Comparison of ENCODE assay signal across 1 cellular context in the genomic region with DNA sequence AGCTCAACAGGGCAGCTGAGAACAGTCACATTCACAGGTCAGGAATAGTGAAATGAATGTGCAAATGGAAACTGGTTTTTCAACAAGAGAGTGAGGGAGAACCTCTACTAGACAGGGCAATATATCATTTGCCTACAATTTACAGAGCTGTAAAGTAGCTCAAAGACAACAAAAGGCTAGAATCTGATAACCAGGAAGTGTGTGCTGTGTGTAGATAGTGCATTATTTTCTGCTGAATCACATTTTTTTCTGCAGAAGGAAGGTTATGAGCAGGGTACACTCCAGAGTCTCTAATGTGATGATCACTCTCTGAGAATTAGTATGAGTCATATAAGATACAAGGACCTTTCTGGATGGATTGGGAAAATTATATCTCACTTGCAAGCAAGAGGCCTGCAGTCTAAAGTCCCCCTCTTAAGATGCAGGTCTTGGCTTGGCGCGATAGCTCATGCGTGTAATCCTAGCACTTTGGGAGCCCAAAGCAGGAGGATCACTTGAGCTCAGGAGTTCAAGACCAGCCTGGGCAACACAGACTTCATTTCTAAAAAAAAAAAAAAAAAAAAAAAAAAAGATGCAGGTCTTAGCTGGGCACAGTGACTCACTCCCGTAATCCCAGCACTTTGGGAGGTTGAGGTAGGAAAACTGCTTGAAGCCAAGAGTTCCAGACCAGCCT.
TF ChIP-seq lines count a peak whose summit lies in the region.

No MANE protein-coding gene starts in this region.

TF ChIP-seq in K562, 482 proteins besides CTCF, POLR2A, EP300 and RAD21 (continued from another document):
- TF ChIP-seq, protein P1, sequence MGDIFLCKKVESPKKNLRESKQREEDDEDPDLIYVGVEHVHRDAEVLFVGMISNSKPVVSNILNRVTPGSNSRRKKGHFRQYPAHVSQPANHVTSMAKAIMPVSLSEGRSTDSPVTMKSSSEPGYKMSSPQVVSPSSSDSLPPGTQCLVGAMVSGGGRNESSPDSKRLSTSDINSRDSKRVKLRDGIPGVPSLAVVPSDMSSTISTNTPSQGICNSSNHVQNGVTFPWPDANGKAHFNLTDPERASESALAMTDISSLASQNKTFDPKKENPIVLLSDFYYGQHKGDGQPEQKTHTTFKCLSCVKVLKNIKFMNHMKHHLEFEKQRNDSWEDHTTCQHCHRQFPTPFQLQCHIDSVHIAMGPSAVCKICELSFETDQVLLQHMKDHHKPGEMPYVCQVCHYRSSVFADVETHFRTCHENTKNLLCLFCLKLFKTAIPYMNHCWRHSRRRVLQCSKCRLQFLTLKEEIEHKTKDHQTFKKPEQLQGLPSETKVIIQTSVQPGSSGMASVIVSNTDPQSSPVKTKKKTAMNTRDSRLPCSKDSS (IDR thresholded peaks at IDR 0.05; ENCODE audit: low read depth, partially characterized antibody): no peak
- peak; percentile 40; the same call in 1 of the 2 replicates for TF ChIP-seq MYC (IDR thresholded peaks at IDR 0.05; ENCODE audit: low read depth, low read length)
- no peak for TF ChIP-seq MYC (CRISPR knock-in tag; IDR thresholded peaks at IDR 0.05; ENCODE audit: borderline replicate concordance, low read depth)
- no peak for TF ChIP-seq ZNF277 (CRISPR knock-in tag; IDR thresholded peaks at IDR 0.05; ENCODE audit: borderline replicate concordance)
- TF ChIP-seq RAD51 (IDR thresholded peaks at IDR 0.05; ENCODE audit: borderline replicate concordance, low read depth): no peak; the same call in 1 of the 2 replicates
- TF ChIP-seq, protein P2, sequence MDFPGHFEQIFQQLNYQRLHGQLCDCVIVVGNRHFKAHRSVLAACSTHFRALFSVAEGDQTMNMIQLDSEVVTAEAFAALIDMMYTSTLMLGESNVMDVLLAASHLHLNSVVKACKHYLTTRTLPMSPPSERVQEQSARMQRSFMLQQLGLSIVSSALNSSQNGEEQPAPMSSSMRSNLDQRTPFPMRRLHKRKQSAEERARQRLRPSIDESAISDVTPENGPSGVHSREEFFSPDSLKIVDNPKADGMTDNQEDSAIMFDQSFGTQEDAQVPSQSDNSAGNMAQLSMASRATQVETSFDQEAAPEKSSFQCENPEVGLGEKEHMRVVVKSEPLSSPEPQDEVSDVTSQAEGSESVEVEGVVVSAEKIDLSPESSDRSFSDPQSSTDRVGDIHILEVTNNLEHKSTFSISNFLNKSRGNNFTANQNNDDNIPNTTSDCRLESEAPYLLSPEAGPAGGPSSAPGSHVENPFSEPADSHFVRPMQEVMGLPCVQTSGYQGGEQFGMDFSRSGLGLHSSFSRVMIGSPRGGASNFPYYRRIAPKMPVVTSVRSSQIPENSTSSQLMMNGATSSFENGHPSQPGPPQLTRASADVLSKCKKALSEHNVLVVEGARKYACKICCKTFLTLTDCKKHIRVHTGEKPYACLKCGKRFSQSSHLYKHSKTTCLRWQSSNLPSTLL (IDR thresholded peaks at IDR 0.05): no peak
- TF ChIP-seq ZC3H8 (IDR thresholded peaks at IDR 0.05): no peak
- TF ChIP-seq CREB1 (IDR thresholded peaks at IDR 0.05): no peak; the same call in 1 of the 2 replicates
- no peak for TF ChIP-seq CREB1 (CRISPR knock-in tag; IDR thresholded peaks at IDR 0.05)
- no peak for TF ChIP-seq CSDE1 (IDR thresholded peaks at IDR 0.05)
- TF ChIP-seq MTF1 (CRISPR knock-in tag; IDR thresholded peaks at IDR 0.05; ENCODE audit: borderline replicate concordance): no peak
- TF ChIP-seq L3MBTL2 (IDR thresholded peaks at IDR 0.05): no peak
- TF ChIP-seq, protein P3, sequence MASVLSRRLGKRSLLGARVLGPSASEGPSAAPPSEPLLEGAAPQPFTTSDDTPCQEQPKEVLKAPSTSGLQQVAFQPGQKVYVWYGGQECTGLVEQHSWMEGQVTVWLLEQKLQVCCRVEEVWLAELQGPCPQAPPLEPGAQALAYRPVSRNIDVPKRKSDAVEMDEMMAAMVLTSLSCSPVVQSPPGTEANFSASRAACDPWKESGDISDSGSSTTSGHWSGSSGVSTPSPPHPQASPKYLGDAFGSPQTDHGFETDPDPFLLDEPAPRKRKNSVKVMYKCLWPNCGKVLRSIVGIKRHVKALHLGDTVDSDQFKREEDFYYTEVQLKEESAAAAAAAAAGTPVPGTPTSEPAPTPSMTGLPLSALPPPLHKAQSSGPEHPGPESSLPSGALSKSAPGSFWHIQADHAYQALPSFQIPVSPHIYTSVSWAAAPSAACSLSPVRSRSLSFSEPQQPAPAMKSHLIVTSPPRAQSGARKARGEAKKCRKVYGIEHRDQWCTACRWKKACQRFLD (CRISPR knock-in tag; IDR thresholded peaks at IDR 0.05): no peak
- no peak for TF ChIP-seq ZZZ3 (IDR thresholded peaks at IDR 0.05)
- TF ChIP-seq PREB (CRISPR knock-in tag; IDR thresholded peaks at IDR 0.05): no peak
- TF ChIP-seq ZNF766 (CRISPR knock-in tag; conservative IDR thresholded peaks at IDR 0.05): peak; percentile 80
- TF ChIP-seq KDM1A (IDR thresholded peaks at IDR 0.05): peak; percentile 76 to 81
- TF ChIP-seq MAFK (IDR thresholded peaks at IDR 0.05; ENCODE audit: low read length): peak; percentile 95
- no peak for TF ChIP-seq CBX5 (IDR thresholded peaks at IDR 0.05; ENCODE audit: borderline replicate concordance, low read depth)
- TF ChIP-seq HDAC6 (IDR thresholded peaks at IDR 0.05; ENCODE audit: low read depth, low read length): no peak
- TF ChIP-seq ZFPM2 (CRISPR knock-in tag; IDR thresholded peaks at IDR 0.05): no peak
- no peak for TF ChIP-seq HMGXB4 (CRISPR knock-in tag; IDR thresholded peaks at IDR 0.05)
- TF ChIP-seq RB1 (IDR thresholded peaks at IDR 0.05; ENCODE audit: low read depth): no peak
- TF ChIP-seq RBM17 (IDR thresholded peaks at IDR 0.05; ENCODE audit: borderline replicate concordance, low read depth, low read length): no peak
- no peak; the same call in 1 of the 2 replicates for TF ChIP-seq NFE2L1 (tag; IDR thresholded peaks at IDR 0.05; ENCODE audit: borderline replicate concordance, low read depth)
- TF ChIP-seq ZKSCAN1 (IDR thresholded peaks at IDR 0.05; ENCODE audit: low read depth, low read length): 0 out of 2 replicates have a peak, but pooled peaks have one; percentile 31
- TF ChIP-seq PRPF4 (IDR thresholded peaks at IDR 0.05; ENCODE audit: insufficient read depth, low read depth, low read length, poor library complexity, severe bottlenecking): no peak
- TF ChIP-seq TRIM25 (IDR thresholded peaks at IDR 0.05; ENCODE audit: borderline replicate concordance): no peak
- no peak for TF ChIP-seq MAX (CRISPR knock-in tag; IDR thresholded peaks at IDR 0.05)
- TF ChIP-seq TARDBP (IDR thresholded peaks at IDR 0.05): no peak; the same call in 1 of the 2 replicates
- TF ChIP-seq, protein P4, sequence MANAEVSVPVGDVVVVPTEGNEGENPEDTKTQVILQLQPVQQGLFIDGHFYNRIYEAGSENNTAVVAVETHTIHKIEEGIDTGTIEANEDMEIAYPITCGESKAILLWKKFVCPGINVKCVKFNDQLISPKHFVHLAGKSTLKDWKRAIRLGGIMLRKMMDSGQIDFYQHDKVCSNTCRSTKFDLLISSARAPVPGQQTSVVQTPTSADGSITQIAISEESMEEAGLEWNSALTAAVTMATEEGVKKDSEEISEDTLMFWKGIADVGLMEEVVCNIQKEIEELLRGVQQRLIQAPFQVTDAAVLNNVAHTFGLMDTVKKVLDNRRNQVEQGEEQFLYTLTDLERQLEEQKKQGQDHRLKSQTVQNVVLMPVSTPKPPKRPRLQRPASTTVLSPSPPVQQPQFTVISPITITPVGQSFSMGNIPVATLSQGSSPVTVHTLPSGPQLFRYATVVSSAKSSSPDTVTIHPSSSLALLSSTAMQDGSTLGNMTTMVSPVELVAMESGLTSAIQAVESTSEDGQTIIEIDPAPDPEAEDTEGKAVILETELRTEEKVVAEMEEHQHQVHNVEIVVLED (CRISPR knock-in tag; IDR thresholded peaks at IDR 0.05): no peak
- TF ChIP-seq USF2 (CRISPR knock-in tag; IDR thresholded peaks at IDR 0.05): no peak
- TF ChIP-seq HDAC8 (tag; IDR thresholded peaks at IDR 0.05): no peak
- peak; percentile 97 for TF ChIP-seq TCF3 (CRISPR knock-in tag; IDR thresholded peaks at IDR 0.05)
- no peak for TF ChIP-seq ZNF217 (CRISPR knock-in tag; IDR thresholded peaks at IDR 0.05)
- TF ChIP-seq IRF2 (CRISPR knock-in tag; IDR thresholded peaks at IDR 0.05): no peak
- TF ChIP-seq ZNF589 (CRISPR knock-in tag; IDR thresholded peaks at IDR 0.05; ENCODE audit: low read depth): no peak
- TF ChIP-seq TAF15 (IDR thresholded peaks at IDR 0.05; ENCODE audit: low read depth, low read length): no peak
- TF ChIP-seq HNRNPH1 (optimal IDR thresholded peaks at IDR 0.05; ENCODE audit: low read depth, low read length): no peak
- TF ChIP-seq MAFG (tag; conservative IDR thresholded peaks at IDR 0.05): peak; percentile 99
- no peak for TF ChIP-seq ZSCAN29 (IDR thresholded peaks at IDR 0.05)
- TF ChIP-seq ZNF263 (CRISPR knock-in tag; IDR thresholded peaks at IDR 0.05; ENCODE audit: borderline replicate concordance): no peak
- no peak for TF ChIP-seq THRAP3 (IDR thresholded peaks at IDR 0.05; ENCODE audit: borderline replicate concordance)
- TF ChIP-seq ARHGAP35 (IDR thresholded peaks at IDR 0.05; ENCODE audit: partially characterized antibody): no peak
